Comparison of ENCODE assay signal across 24 cellular contexts in the genomic region with DNA sequence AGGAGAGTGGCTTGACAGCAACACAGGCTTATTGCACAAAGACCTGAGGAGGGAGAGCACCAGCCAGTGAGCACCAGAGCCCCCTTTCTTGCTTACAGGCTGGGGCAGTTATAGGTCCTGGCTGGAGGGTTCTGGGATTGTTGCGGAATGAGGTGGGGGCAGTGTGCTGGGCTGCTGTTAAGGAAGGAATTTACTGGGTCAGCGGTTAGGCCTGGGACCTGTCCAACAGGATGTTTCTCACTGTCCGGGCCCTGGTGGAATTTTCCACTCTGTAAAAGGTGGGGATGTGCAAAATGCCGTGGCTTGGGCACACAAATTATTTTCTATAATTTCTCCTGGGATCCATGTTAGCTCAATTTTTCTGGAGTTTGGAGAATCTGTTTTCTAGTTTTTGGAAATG.
DNase-seq lines count a peak whose midpoint lies in the region; ATAC-seq and TF ChIP-seq lines count a peak whose summit lies in the region.
"Had no signal": no experiment of that assay in that cellular context is flagged by ENCODE, and none has a peak within 500 bp of the region (broad histone marks: within the 10 kb centered on the region; RNA-seq: fewer than 3 reads in every experiment).

No MANE protein-coding gene starts in this region.

- H3K4me1 ChIP-seq in adipocyte (ENCODE audit: control insufficient read depth, insufficient read depth, low read length) = no peaks in the 10 kb centered on the region
- no peaks in the 10 kb centered on the region for H3K4me1 ChIP-seq in left lung
- H3K4me1 ChIP-seq in smooth muscle cell (ENCODE audit: low read depth) = no peaks in the 10 kb centered on the region
- no peaks in the 10 kb centered on the region for H3K4me1 ChIP-seq in ovary (ENCODE audit: insufficient read depth)
- H3K4me1 ChIP-seq in esophagus muscularis mucosa = peaks cover 0 to 12% (median 8%) of the 10 kb centered on the region in 4 donors
- H3K4me1 ChIP-seq: left ventricle myocardium inferior had no signal

- H3K27me3 ChIP-seq in adipocyte (replicated peaks; ENCODE audit: control insufficient read depth, insufficient read depth, low read length) = no peaks in the 10 kb centered on the region
- no peaks in the 10 kb centered on the region for H3K27me3 ChIP-seq in left lung
- no peaks in the 10 kb centered on the region for H3K27me3 ChIP-seq in smooth muscle cell (ENCODE audit: low read depth)
- no peaks in the 10 kb centered on the region for H3K27me3 ChIP-seq in ovary
- no peaks in the 10 kb centered on the region for H3K27me3 ChIP-seq in esophagus muscularis mucosa

- no peak overlapping the region for H2AFZ ChIP-seq in smooth muscle cell (ENCODE audit: low read depth)
- H2AFZ ChIP-seq: GM23338, PC-9 had no signal

- H3K9me3 ChIP-seq in adipocyte (ENCODE audit: control insufficient read depth, low read length) (no peaks in the 10 kb centered on the region), left lung (peaks cover 0 to 13% of the 10 kb centered on the region in 2 donors), smooth muscle cell (replicated peaks; ENCODE audit: low read depth) (no peaks in the 10 kb centered on the region), ovary (no peaks in the 10 kb centered on the region), esophagus muscularis mucosa (no peaks in the 10 kb centered on the region)

- H3K9ac ChIP-seq in adipocyte (ENCODE audit: low read length) (no peak overlapping the region), smooth muscle cell (ENCODE audit: low read depth) (no peak overlapping the region)

- DNase-seq in GM03348 (ENCODE audit: low spot score) (peak; percentile 22), adipocyte (ENCODE audit: low read depth) (peak; percentile 1), left lung (peak in 1 of 2 donors; percentile 33), smooth muscle cell (lab: John Stamatoyannopoulos, UW; ENCODE audit: unreplicated experiment) (no peak), NCI-H510A (lab: John Stamatoyannopoulos, UW) (no peak), ovary (no peak), esophagus muscularis mucosa (ENCODE audit: extremely low spot score) (no peak), globus pallidus (ENCODE audit: low spot score) (no peak)
- DNase-seq: activated CD4-positive, alpha-beta T cell treated with anti-CD3 and anti-CD28 coated beads, Interleukin-2, amount 50 U/mL, for 48 hours; activated CD4-positive, CD25-positive, alpha-beta regulatory T cell; activated naive CD4-positive, alpha-beta T cell treated with anti-CD3 and anti-CD28 coated beads, Interleukin-2, amount 10 ng/mL, durations not matched to agents 7 days and 5 days; amniotic stem cell; effector memory CD4-positive, alpha-beta T cell; foreskin melanocyte; left ventricle myocardium inferior; naive B cell; NCI-H1092 treated with DMSO at 0.1 percent for 48 hours; NCI-H187 treated with DMSO at 0.1 percent for 48 hours; NCI-H526 treated with DMSO at 0.1 percent for 48 hours; small intestine; T-cell had no signal

- ATAC-seq in left lung = peak; percentile 26
- ATAC-seq: GM23338, T-cell had no signal

- no peak for TF ChIP-seq EP300 in ovary (IDR thresholded peaks at IDR 0.05)
- TF ChIP-seq EP300 in esophagus muscularis mucosa (IDR thresholded peaks at IDR 0.05) = no peak

- TF ChIP-seq POLR2A in ovary (IDR thresholded peaks at IDR 0.05) (no peak), esophagus muscularis mucosa (IDR thresholded peaks at IDR 0.05; ENCODE audit: low read depth) (no peak)

- H3K4me2 ChIP-seq in smooth muscle cell = peak overlapping the region; percentile 30
- H3K4me2 ChIP-seq: GM23338, PC-9 had no signal

- H3F3A ChIP-seq in smooth muscle cell (ENCODE audit: low read depth) = peaks cover 15% of the 10 kb centered on the region

- H4K20me1 ChIP-seq in smooth muscle cell (ENCODE audit: low read depth) = no peaks in the 10 kb centered on the region

- intact Hi-C loops in left lung (cut with DNase I) = no loop called here
- intact Hi-C loops in ovary (cut with DNase I) = no loop called here
- intact Hi-C loops in esophagus muscularis mucosa (cut with DNase I) = no loop called here

- TF ChIP-seq CTCF in left lung (IDR thresholded peaks at IDR 0.05) (no peak), smooth muscle cell (IDR thresholded peaks at IDR 0.05; ENCODE audit: borderline replicate concordance, insufficient read depth, poor library complexity, severe bottlenecking) (no peak), ovary (IDR thresholded peaks at IDR 0.05) (no peak), esophagus muscularis mucosa (IDR thresholded peaks at IDR 0.05) (no peak)

- 58% methylated on average over 4 of the region's 4 CpGs for WGBS in smooth muscle cell (ENCODE audit: low lambda C conversion rate)
- 52 to 78% (median 59%) methylated on average over 4 of the region's 4 CpGs for WGBS in ovary, 3 donors
- 58% methylated on average over 4 of the region's 4 CpGs for WGBS in esophagus muscularis mucosa

- H3K27ac ChIP-seq in left lung = no peak overlapping the region
- H3K27ac ChIP-seq in smooth muscle cell (ENCODE audit: low read depth) = peak overlapping the region; percentile 82
- H3K27ac ChIP-seq in ovary = no peak overlapping the region
- H3K27ac ChIP-seq in esophagus muscularis mucosa (replicated peaks in 1 of 4) = no peak overlapping the region
- H3K27ac ChIP-seq: HL-60, left ventricle myocardium inferior, PC-9 had no signal

- H3K4me3 ChIP-seq in adipocyte (ENCODE audit: low read length) (no peak overlapping the region), left lung (no peak overlapping the region), smooth muscle cell (no peak overlapping the region), ovary (no peak overlapping the region), esophagus muscularis mucosa (no peak overlapping the region)
- H3K4me3 ChIP-seq: GM23338, left ventricle myocardium inferior, PC-9 had no signal

- no peaks in the 10 kb centered on the region for H3K36me3 ChIP-seq in adipocyte (ENCODE audit: control insufficient read depth, insufficient read depth, low read length, severe bottlenecking)
- no peaks in the 10 kb centered on the region for H3K36me3 ChIP-seq in left lung
- no peaks in the 10 kb centered on the region for H3K36me3 ChIP-seq in smooth muscle cell (ENCODE audit: low read depth)
- H3K36me3 ChIP-seq in ovary = no peaks in the 10 kb centered on the region
- no peaks in the 10 kb centered on the region for H3K36me3 ChIP-seq in esophagus muscularis mucosa
- H3K36me3 ChIP-seq: left ventricle myocardium inferior had no signal

- H3K79me2 ChIP-seq in smooth muscle cell (ENCODE audit: low read depth) = no peaks in the 10 kb centered on the region

Comparison
In these comparisons a context has a peak if more than half of its experiments do, and no peak if none do; other contexts are left out.
1. DNase-seq: peak in GM03348 (single experiment) and adipocyte (single experiment); none in smooth muscle cell (single experiment), NCI-H510A (single experiment), ovary (0 of 5), esophagus muscularis mucosa (single experiment) and globus pallidus (single experiment).